ENCODE assay signal across 25 cellular contexts in the genomic region with DNA sequence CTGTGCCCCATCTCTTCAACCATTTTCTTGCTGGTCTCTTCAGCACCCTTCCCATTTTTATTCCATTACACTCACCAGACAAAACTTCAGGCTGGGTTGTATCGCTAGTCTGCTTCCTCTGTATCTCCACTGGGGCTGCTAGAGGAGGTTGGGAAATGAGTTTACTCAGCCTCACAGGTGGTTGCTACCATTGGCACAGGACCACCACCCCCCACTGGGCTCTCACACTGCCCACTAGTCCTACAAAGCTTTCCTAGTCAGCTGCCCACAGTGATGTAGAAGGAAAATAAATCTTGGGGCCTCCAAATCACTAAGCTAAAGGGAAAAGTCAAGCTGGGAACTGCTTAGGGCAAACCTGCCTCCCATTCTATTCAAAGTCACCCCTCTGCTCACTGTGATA. TPM values are rescaled to one million over a fixed set of nuclear protein-coding genes. Genes with fewer than 3 reads are reported as not detected.
DNase-seq lines count a peak whose midpoint lies in the region; ATAC-seq and TF ChIP-seq lines count a peak whose summit lies in the region.
"Had no signal": no experiment of that assay in that cellular context is flagged by ENCODE, and none has a peak within 500 bp of the region (broad histone marks: within the 10 kb centered on the region; RNA-seq: fewer than 3 reads in every experiment).

No MANE protein-coding gene starts in this region.

- H3K36me3 ChIP-seq in HEK293 (ENCODE audit: control insufficient read depth in 2 of 2, insufficient read depth in 1 of 2, low read length in 2 of 2) (no peaks in the 10 kb centered on the region), body of pancreas (replicated peaks in 1 of 2; ENCODE audit: insufficient read depth in 1 of 2, low read depth in 2 of 2) (no peaks in the 10 kb centered on the region), iPS-20b (ENCODE audit: insufficient read depth, low read depth, low read length) (no peaks in the 10 kb centered on the region)

- no peak for TF ChIP-seq POLR2A in body of pancreas (IDR thresholded peaks at IDR 0.05)

- no peaks in the 10 kb centered on the region for H3K4me1 ChIP-seq in HEK293 (ENCODE audit: control insufficient read depth, insufficient read depth, low read length)
- H3K4me1 ChIP-seq in body of pancreas, result no peaks in the 10 kb centered on the region
- peaks cover 40% of the 10 kb centered on the region; the same call in 1 of the 2 replicates for H3K4me1 ChIP-seq in iPS-20b (ENCODE audit: insufficient read depth, low read length)

- DNase-seq in NCI-H2081 (lab: John Stamatoyannopoulos, UW) (peak; percentile 3 to 29), NCI-H2081 treated with DMSO at 0.1 percent for 48 hours (lab: John Stamatoyannopoulos, UW) (no peak), body of pancreas (no peak), G401 (ENCODE audit: low spot score) (no peak)
- DNase-seq: CD8-positive, alpha-beta memory T cell; GDM1; H7; HFFc6; MM.1S; NCI-H1694; NCI-H2029 treated with DMSO at 0.1 percent for 48 hours; NCI-H2171; NCI-H226; NCI-H524; NCI-H774; SHP77; T-cell had no signal

- ATAC-seq in body of pancreas (peak; percentile 24), GM18861 (IDR thresholded peaks at IDR 0.05; ENCODE audit: unreplicated experiment) (no peak), GM18873 (IDR thresholded peaks at IDR 0.05; ENCODE audit: low FRiP score, unreplicated experiment) (no peak)
- ATAC-seq: GM12878, T-cell had no signal

- in situ Hi-C loops in G401 (cut with HindIII; ENCODE audit: low sequenced_read_pairs), result no loop called here

- H3K9me3 ChIP-seq in HEK293 (ENCODE audit: control insufficient read depth, insufficient read depth, low read depth, low read length), result no peaks in the 10 kb centered on the region
- no peaks in the 10 kb centered on the region for H3K9me3 ChIP-seq in body of pancreas
- no peaks in the 10 kb centered on the region; the same call in 1 of the 2 replicates for H3K9me3 ChIP-seq in iPS-20b (ENCODE audit: insufficient read depth, low read depth, low read length)

- H3K4me3 ChIP-seq in HEK293 (ENCODE audit: low read depth, low read length) (no peak overlapping the region), body of pancreas (no peak overlapping the region), iPS-20b (ENCODE audit: low read length) (peak overlapping the region; percentile 39; the same call in 1 of the 2 replicates)
- H3K4me3 ChIP-seq: GM12878 had no signal

- WGBS in body of pancreas, 2 donors, result 40 to 61% methylated on average over 1 of the region's 1 CpG

- H3K27me3 ChIP-seq in body of pancreas, result no peaks in the 10 kb centered on the region
- no peaks in the 10 kb centered on the region for H3K27me3 ChIP-seq in iPS-20b (ENCODE audit: insufficient read depth, low read length)

- CTCF ChIA-PET in HEK293 (lab: Yijun Ruan, JAX), result interaction anchor here (0.7 kb wide), 1 partner anchor 118 kb away, joined by 3 read pairs; no protein-coding TSS in a partner anchor

- H3K27ac ChIP-seq in HEK293 (ENCODE audit: extremely low read depth, low read depth, low read length) (no peak overlapping the region), body of pancreas (no peak overlapping the region), iPS-20b (ENCODE audit: low read length) (peak overlapping the region; percentile 20)
- H3K27ac ChIP-seq: 22Rv1, KMS-11, RWPE1 had no signal

- intact Hi-C loops in body of pancreas (cut with DNase I), result no loop called here

- TF ChIP-seq CTCF in HEK293 (tag by site-specific recombination; IDR thresholded peaks at IDR 0.05), result no peak
- no peak for TF ChIP-seq CTCF in body of pancreas (IDR thresholded peaks at IDR 0.05)

- H3K9ac ChIP-seq in iPS-20b (ENCODE audit: low read depth, low read length), result 0 out of 2 replicates have a peak overlapping the region, but pooled peaks have one; percentile 16
- H3K9ac ChIP-seq: KMS-11 had no signal

- POLR2A ChIA-PET in HEK293 (lab: Yijun Ruan, JAX), result no interaction called here

TF ChIP-seq in HEK293, 187 proteins besides CTCF, POLR2A, EP300 and RAD21:
- TF ChIP-seq ZIC2 (tag by site-specific recombination; IDR thresholded peaks at IDR 0.05) (peak; percentile 90), ZNF10 (tag by site-specific recombination; IDR thresholded peaks at IDR 0.05) (no peak), ZNF707 (tag by site-specific recombination; IDR thresholded peaks at IDR 0.05) (no peak), ZBTB8A (tag by site-specific recombination; IDR thresholded peaks at IDR 0.05) (no peak), GLIS1 (tag by site-specific recombination; IDR thresholded peaks at IDR 0.05) (peak; percentile 93), HOXD13 (CRISPR knock-in tag; IDR thresholded peaks at IDR 0.05; ENCODE audit: borderline replicate concordance) (no peak), ZNF626 (tag by site-specific recombination; IDR thresholded peaks at IDR 0.05) (no peak), ZNF558 (tag by site-specific recombination; IDR thresholded peaks at IDR 0.05) (no peak), ZNF146 (tag by site-specific recombination; IDR thresholded peaks at IDR 0.05) (no peak), ZNF37A (tag by site-specific recombination; IDR thresholded peaks at IDR 0.05) (no peak), TRIM28 (IDR thresholded peaks at IDR 0.05; ENCODE audit: borderline replicate concordance, low read length) (no peak)
- TF ChIP-seq, protein P1, sequence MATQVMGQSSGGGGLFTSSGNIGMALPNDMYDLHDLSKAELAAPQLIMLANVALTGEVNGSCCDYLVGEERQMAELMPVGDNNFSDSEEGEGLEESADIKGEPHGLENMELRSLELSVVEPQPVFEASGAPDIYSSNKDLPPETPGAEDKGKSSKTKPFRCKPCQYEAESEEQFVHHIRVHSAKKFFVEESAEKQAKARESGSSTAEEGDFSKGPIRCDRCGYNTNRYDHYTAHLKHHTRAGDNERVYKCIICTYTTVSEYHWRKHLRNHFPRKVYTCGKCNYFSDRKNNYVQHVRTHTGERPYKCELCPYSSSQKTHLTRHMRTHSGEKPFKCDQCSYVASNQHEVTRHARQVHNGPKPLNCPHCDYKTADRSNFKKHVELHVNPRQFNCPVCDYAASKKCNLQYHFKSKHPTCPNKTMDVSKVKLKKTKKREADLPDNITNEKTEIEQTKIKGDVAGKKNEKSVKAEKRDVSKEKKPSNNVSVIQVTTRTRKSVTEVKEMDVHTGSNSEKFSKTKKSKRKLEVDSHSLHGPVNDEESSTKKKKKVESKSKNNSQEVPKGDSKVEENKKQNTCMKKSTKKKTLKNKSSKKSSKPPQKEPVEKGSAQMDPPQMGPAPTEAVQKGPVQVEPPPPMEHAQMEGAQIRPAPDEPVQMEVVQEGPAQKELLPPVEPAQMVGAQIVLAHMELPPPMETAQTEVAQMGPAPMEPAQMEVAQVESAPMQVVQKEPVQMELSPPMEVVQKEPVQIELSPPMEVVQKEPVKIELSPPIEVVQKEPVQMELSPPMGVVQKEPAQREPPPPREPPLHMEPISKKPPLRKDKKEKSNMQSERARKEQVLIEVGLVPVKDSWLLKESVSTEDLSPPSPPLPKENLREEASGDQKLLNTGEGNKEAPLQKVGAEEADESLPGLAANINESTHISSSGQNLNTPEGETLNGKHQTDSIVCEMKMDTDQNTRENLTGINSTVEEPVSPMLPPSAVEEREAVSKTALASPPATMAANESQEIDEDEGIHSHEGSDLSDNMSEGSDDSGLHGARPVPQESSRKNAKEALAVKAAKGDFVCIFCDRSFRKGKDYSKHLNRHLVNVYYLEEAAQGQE (tag by site-specific recombination; IDR thresholded peaks at IDR 0.05), result no peak
- TF ChIP-seq, protein P2, sequence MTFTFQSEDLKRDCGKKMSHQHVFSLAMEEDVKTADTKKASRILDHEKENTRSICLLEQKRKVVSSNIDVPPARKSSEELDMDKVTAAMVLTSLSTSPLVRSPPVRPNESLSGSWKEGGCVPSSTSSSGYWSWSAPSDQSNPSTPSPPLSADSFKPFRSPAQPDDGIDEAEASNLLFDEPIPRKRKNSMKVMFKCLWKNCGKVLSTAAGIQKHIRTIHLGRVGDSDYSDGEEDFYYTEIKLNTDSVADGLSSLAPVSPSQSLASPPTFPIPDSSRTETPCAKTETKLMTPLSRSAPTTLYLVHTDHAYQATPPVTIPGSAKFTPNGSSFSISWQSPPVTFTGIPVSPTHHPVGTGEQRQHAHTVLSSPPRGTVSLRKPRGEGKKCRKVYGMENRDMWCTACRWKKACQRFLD (tag by site-specific recombination; IDR thresholded peaks at IDR 0.05), result no peak
- TF ChIP-seq, protein P3, sequence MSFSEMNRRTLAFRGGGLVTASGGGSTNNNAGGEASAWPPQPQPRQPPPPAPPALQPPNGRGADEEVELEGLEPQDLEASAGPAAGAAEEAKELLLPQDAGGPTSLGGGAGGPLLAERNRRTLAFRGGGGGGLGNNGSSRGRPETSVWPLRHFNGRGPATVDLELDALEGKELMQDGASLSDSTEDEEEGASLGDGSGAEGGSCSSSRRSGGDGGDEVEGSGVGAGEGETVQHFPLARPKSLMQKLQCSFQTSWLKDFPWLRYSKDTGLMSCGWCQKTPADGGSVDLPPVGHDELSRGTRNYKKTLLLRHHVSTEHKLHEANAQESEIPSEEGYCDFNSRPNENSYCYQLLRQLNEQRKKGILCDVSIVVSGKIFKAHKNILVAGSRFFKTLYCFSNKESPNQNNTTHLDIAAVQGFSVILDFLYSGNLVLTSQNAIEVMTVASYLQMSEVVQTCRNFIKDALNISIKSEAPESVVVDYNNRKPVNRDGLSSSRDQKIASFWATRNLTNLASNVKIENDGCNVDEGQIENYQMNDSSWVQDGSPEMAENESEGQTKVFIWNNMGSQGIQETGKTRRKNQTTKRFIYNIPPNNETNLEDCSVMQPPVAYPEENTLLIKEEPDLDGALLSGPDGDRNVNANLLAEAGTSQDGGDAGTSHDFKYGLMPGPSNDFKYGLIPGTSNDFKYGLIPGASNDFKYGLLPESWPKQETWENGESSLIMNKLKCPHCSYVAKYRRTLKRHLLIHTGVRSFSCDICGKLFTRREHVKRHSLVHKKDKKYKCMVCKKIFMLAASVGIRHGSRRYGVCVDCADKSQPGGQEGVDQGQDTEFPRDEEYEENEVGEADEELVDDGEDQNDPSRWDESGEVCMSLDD (tag by site-specific recombination; IDR thresholded peaks at IDR 0.05), result no peak

RNA-seq across cellular contexts. Expression of gene IL1B, which starts 12.3 kb away (rescaled TPM):
- total RNA-seq in body of pancreas, result 1 to 10 TPM; 1.3 to 2.6 TPM
- total RNA-seq in G401 (2014; rRNA removed; shearing (Covaris generic)), result not detected in 2 replicates
- total RNA-seq: CD8-positive, alpha-beta memory T cell; H7 had no signal

Comparison
In these comparisons a context has a peak if more than half of its experiments do, and no peak if none do; other contexts are left out.
1. DNase-seq: peak in NCI-H2081 (2 of 2); none in NCI-H2081 treated with DMSO at 0.1 percent for 48 hours (single experiment), body of pancreas (0 of 4) and G401 (single experiment).